Comparison of ENCODE assay signal across 8 cellular contexts in genomic region chr16:88685156-88686061, GRCh38. TPM values are rescaled to one million over a fixed set of nuclear protein-coding genes. Genes with fewer than 3 reads are reported as not detected.
DNase-seq lines count a peak whose midpoint lies in the region; ATAC-seq and TF ChIP-seq lines count a peak whose summit lies in the region.

No MANE protein-coding gene starts in this region.

- H3K9ac ChIP-seq in HUES48 (ENCODE audit: low read depth, low read length): no peak overlapping the region

- peak; percentile 6 to 52 for TF ChIP-seq CTCF in suprapubic skin (IDR thresholded peaks at IDR 0.05)

- no peak for TF ChIP-seq EP300 in suprapubic skin (IDR thresholded peaks at IDR 0.05)

- H3K36me3 ChIP-seq in HUES48 (ENCODE audit: control insufficient read depth, insufficient read depth, low read length) (no peaks in the 10 kb centered on the region), ectodermal cell (ENCODE audit: control insufficient read depth, insufficient read depth, low read length) (no peaks in the 10 kb centered on the region), suprapubic skin (no peaks in the 10 kb centered on the region)

- peaks cover 25% of the 10 kb centered on the region for H3K27me3 ChIP-seq in HUES48 (ENCODE audit: control insufficient read depth, insufficient read depth, low read length)
- peaks cover 65% of the 10 kb centered on the region for H3K27me3 ChIP-seq in ectodermal cell (ENCODE audit: control insufficient read depth, insufficient read depth, low read length, poor library complexity, severe bottlenecking)
- H3K27me3 ChIP-seq in mononuclear cell (ENCODE audit: insufficient read depth, low read length): no peaks in the 10 kb centered on the region
- peaks cover 81% of the 10 kb centered on the region for H3K27me3 ChIP-seq in suprapubic skin

- H3K4me3 ChIP-seq in HUES48 (ENCODE audit: low read depth, low read length) (peak overlapping the region; percentile 87), ectodermal cell (ENCODE audit: insufficient read depth, low read depth, low read length) (peak overlapping the region; percentile 28), mononuclear cell (ENCODE audit: low read length) (peak overlapping the region; percentile 77), suprapubic skin (peak overlapping the region; percentile 57)

- no peak overlapping the region for H3K27ac ChIP-seq in HUES48 (ENCODE audit: low read depth, low read length)
- H3K27ac ChIP-seq in ectodermal cell (ENCODE audit: insufficient read depth, low read depth, low read length, poor library complexity, severe bottlenecking): no peak overlapping the region
- H3K27ac ChIP-seq in suprapubic skin: no peak overlapping the region

- H3K9me3 ChIP-seq in HUES48 (ENCODE audit: control insufficient read depth, insufficient read depth, low read length): no peaks in the 10 kb centered on the region
- no peaks in the 10 kb centered on the region for H3K9me3 ChIP-seq in ectodermal cell (ENCODE audit: control insufficient read depth, low read length)
- H3K9me3 ChIP-seq in mononuclear cell (ENCODE audit: low read depth, low read length): no peaks in the 10 kb centered on the region
- H3K9me3 ChIP-seq in suprapubic skin: no peaks in the 10 kb centered on the region

- peak; percentile 85 for DNase-seq in AG20443 (ENCODE audit: low spot score)
- peak in 1 of 2 donors; percentile 59 for DNase-seq in suprapubic skin (ENCODE audit: low spot score in 2 of 2)

- TF ChIP-seq POLR2A in suprapubic skin (IDR thresholded peaks at IDR 0.05): no peak

- peak; percentile 17 to 28 for ATAC-seq in activated CD4-positive, CD25-positive, alpha-beta regulatory T cell treated with anti-CD3 and anti-CD28 coated beads, Interleukin-2, amount 50 U/mL, for 24 hours
- no peak for ATAC-seq in HG03442 (IDR thresholded peaks at IDR 0.05; ENCODE audit: unreplicated experiment)
- ATAC-seq in GM21576 (IDR thresholded peaks at IDR 0.05; ENCODE audit: unreplicated experiment): no peak

- H3K4me1 ChIP-seq in HUES48 (ENCODE audit: control insufficient read depth, insufficient read depth, low read length): peaks cover 24% of the 10 kb centered on the region
- H3K4me1 ChIP-seq in ectodermal cell (ENCODE audit: control insufficient read depth, insufficient read depth, low read length): no peaks in the 10 kb centered on the region
- H3K4me1 ChIP-seq in mononuclear cell (ENCODE audit: insufficient read depth, low read length): peaks cover 60% of the 10 kb centered on the region
- H3K4me1 ChIP-seq in suprapubic skin: peaks cover 46% of the 10 kb centered on the region

- WGBS in ectodermal cell, 2 experiments: 10% methylated on average over 33 of the region's 33 CpGs
- WGBS in suprapubic skin: 3% methylated on average over 16 of the region's 33 CpGs

RNA-seq across cellular contexts. Expression of gene SNAI3, which starts 0.9 kb away (rescaled TPM):
- polyA plus RNA-seq in ectodermal cell (2013, experiment 1 of 4): 0.22 TPM
- polyA plus RNA-seq in ectodermal cell (2013, experiment 2 of 4): 0.32 TPM
- not detected for polyA plus RNA-seq in ectodermal cell (2013, experiment 3 of 4)
- 0.45 TPM for polyA plus RNA-seq in ectodermal cell (2013, experiment 4 of 4)
- total RNA-seq in mononuclear cell: 6.0 TPM
- total RNA-seq in suprapubic skin: under 1 TPM in 2 of 4 donors, not detected in 2; 0.40 to 0.44 TPM

RNA-seq across cellular contexts. Expression of gene RNF166, which starts 20.8 kb away (rescaled TPM):
- 36.8 TPM for polyA plus RNA-seq in ectodermal cell (2013, experiment 1 of 4)
- polyA plus RNA-seq in ectodermal cell (2013, experiment 2 of 4): 33.2 TPM
- 30.4 TPM for polyA plus RNA-seq in ectodermal cell (2013, experiment 3 of 4)
- 34.9 TPM for polyA plus RNA-seq in ectodermal cell (2013, experiment 4 of 4)
- total RNA-seq in mononuclear cell: 130 TPM
- 10 to 100 TPM; 12.4 to 15.8 (median 14.6) TPM for total RNA-seq in suprapubic skin

RNA-seq across cellular contexts. Expression of gene CTU2, which starts 20.9 kb away (rescaled TPM):
- polyA plus RNA-seq in ectodermal cell (2013, experiment 1 of 4): 15.0 TPM
- 14.6 TPM for polyA plus RNA-seq in ectodermal cell (2013, experiment 2 of 4)
- polyA plus RNA-seq in ectodermal cell (2013, experiment 3 of 4): 16.7 TPM
- polyA plus RNA-seq in ectodermal cell (2013, experiment 4 of 4): 15.0 TPM
- total RNA-seq in mononuclear cell (6.7 TPM), suprapubic skin (10 to 100 TPM in 2 of 4 donors, 1 to 10 TPM in 2; 7.8 to 17.8 (median 10.9) TPM)

RNA-seq across cellular contexts. Expression of gene MVD, which starts 22.5 kb away (rescaled TPM):
- 63.8 TPM for polyA plus RNA-seq in ectodermal cell (2013, experiment 1 of 4)
- polyA plus RNA-seq in ectodermal cell (2013, experiment 2 of 4): 57.7 TPM
- 32.9 TPM for polyA plus RNA-seq in ectodermal cell (2013, experiment 3 of 4)
- 37.4 TPM for polyA plus RNA-seq in ectodermal cell (2013, experiment 4 of 4)
- total RNA-seq in mononuclear cell (18.8 TPM), suprapubic skin (10 to 100 TPM; 18.9 to 77.6 (median 44.7) TPM)

RNA-seq across cellular contexts. Expression of gene CYBA, which starts 34.6 kb away (rescaled TPM):
- polyA plus RNA-seq in ectodermal cell (2013, experiment 1 of 4): 70.9 TPM
- polyA plus RNA-seq in ectodermal cell (2013, experiment 2 of 4): 74.3 TPM
- polyA plus RNA-seq in ectodermal cell (2013, experiment 3 of 4): 66.9 TPM
- polyA plus RNA-seq in ectodermal cell (2013, experiment 4 of 4): 74.6 TPM
- 388 TPM for total RNA-seq in mononuclear cell
- total RNA-seq in suprapubic skin: 10 to 100 TPM; 22.4 to 39.1 (median 29.7) TPM

Comparison
In these comparisons a context has a peak if more than half of its experiments do, and no peak if none do; other contexts are left out.
1. H3K4me3 ChIP-seq: peak in every context shown above with its lines; median percentile 87 in HUES48; 77 in mononuclear cell; 57 in suprapubic skin; 28 in ectodermal cell.
2. ATAC-seq: peak in activated CD4-positive, CD25-positive, alpha-beta regulatory T cell treated with anti-CD3 and anti-CD28 coated beads, Interleukin-2, amount 50 U/mL, for 24 hours (2 of 2); none in HG03442 (single experiment) and GM21576 (single experiment).